In genomic region chr1:243254233-243254926, GRCh38 we compare ENCODE assay signal across 8 cellular contexts. TPM values are rescaled to one million over a fixed set of nuclear protein-coding genes. Genes with fewer than 3 reads are reported as not detected.
DNase-seq lines count a peak whose midpoint lies in the region; ATAC-seq and TF ChIP-seq lines count a peak whose summit lies in the region.

No MANE protein-coding gene starts in this region.

- H3K4me3 ChIP-seq in LNCaP clone FGC (ENCODE audit: low read depth, low read length) (peak overlapping the region; percentile 87), psoas muscle (peak overlapping the region; percentile 87), aorta (ENCODE audit: low read length in 2 of 2) (peak overlapping the region; percentile 58 to 86)

- intact Hi-C loops in left ventricle myocardium superior (cut with micrococcal nuclease) (no loop called here), psoas muscle (cut with DNase I) (no loop called here), aorta (cut with DNase I) (no loop called here)

- no peaks in the 10 kb centered on the region for H3K36me3 ChIP-seq in psoas muscle (ENCODE audit: insufficient read depth in 1 of 2, low read depth in 1 of 2)
- H3K36me3 ChIP-seq in aorta (ENCODE audit: control insufficient read depth in 1 of 2, insufficient read depth in 2 of 2, low read length in 1 of 2), result no peaks in the 10 kb centered on the region

- in situ Hi-C loops in Caki2 (cut with HindIII; ENCODE audit: low pct_unique_long_range_greater_than_20kb, low sequenced_read_pairs), result no loop called here

- WGBS in psoas muscle, 3 donors, result 0% methylated on average over 32 to 50 of the region's 50 CpGs
- 0% methylated on average over 37 to 50 of the region's 50 CpGs for WGBS in aorta, 2 donors

- ATAC-seq in GM21619 (IDR thresholded peaks at IDR 0.05; ENCODE audit: unreplicated experiment) (peak; percentile 17), SK-N-SH treated with all-trans-retinoic acid at 6 μM for 48 hours (peak; percentile 7), left ventricle myocardium superior (peak; percentile 25), psoas muscle (peak; percentile 22 to 32 (median 28)), aorta (ENCODE audit: low FRiP score) (peak; percentile 54)

- H3K4me1 ChIP-seq in psoas muscle (peaks cover 59% of the 10 kb centered on the region), aorta (ENCODE audit: control insufficient read depth in 1 of 2, insufficient read depth in 2 of 2, low read length in 2 of 2) (no peaks in the 10 kb centered on the region)

- TF ChIP-seq CTCF in LNCaP clone FGC (IDR thresholded peaks at IDR 0.05; ENCODE audit: control insufficient read depth, extremely low read depth, insufficient read depth) (no peak), psoas muscle (IDR thresholded peaks at IDR 0.05) (no peak)

- no peaks in the 10 kb centered on the region for H3K27me3 ChIP-seq in psoas muscle (ENCODE audit: insufficient read depth in 3 of 3, low read length in 2 of 3)
- no peaks in the 10 kb centered on the region for H3K27me3 ChIP-seq in aorta (ENCODE audit: control insufficient read depth in 1 of 2, insufficient read depth in 2 of 2, low read length in 1 of 2)

- DNase-seq in Caki2 (ENCODE audit: low read depth) (peak; percentile 53), LNCaP clone FGC (ENCODE audit: low read depth) (peak; percentile 15), amniotic epithelial cell (ENCODE audit: low read depth) (peak; percentile 52), left ventricle myocardium superior (peak; percentile 76), psoas muscle (peak; percentile 76 to 86), aorta (peak; percentile 85 to 89)

- H3K9me3 ChIP-seq in psoas muscle, result no peaks in the 10 kb centered on the region
- no peaks in the 10 kb centered on the region for H3K9me3 ChIP-seq in aorta (ENCODE audit: control insufficient read depth, low read length)

- H3K27ac ChIP-seq in psoas muscle (peak overlapping the region; percentile 97), aorta (ENCODE audit: low read depth in 1 of 2, low read length in 2 of 2) (peak overlapping the region; percentile 59 to 81)

TF ChIP-seq in SK-N-SH treated with all-trans-retinoic acid at 6 μM for 48 hours, 23 proteins besides CTCF, POLR2A, EP300 and RAD21:
- TF ChIP-seq CSRNP3 (CRISPR knock-in tag; IDR thresholded peaks at IDR 0.05) (no peak), ARNTL (CRISPR knock-in tag; IDR thresholded peaks at IDR 0.05; ENCODE audit: borderline replicate concordance, low read depth) (no peak), GLIS3 (CRISPR knock-in tag; IDR thresholded peaks at IDR 0.05) (no peak), TOX (CRISPR knock-in tag; IDR thresholded peaks at IDR 0.05; ENCODE audit: borderline replicate concordance) (no peak), ISL1 (CRISPR knock-in tag; IDR thresholded peaks at IDR 0.05) (no peak), CREB5 (CRISPR knock-in tag; IDR thresholded peaks at IDR 0.05; ENCODE audit: low read depth) (no peak), SNAI2 (CRISPR knock-in tag; IDR thresholded peaks at IDR 0.05) (no peak), CSDC2 (CRISPR knock-in tag; IDR thresholded peaks at IDR 0.05) (no peak), ZC3H10 (CRISPR knock-in tag; IDR thresholded peaks at IDR 0.05) (no peak), ZNF70 (CRISPR knock-in tag; IDR thresholded peaks at IDR 0.05) (no peak), ZNF565 (CRISPR knock-in tag; conservative IDR thresholded peaks at IDR 0.05; ENCODE audit: low read depth) (no peak), PPARA (CRISPR knock-in tag; IDR thresholded peaks at IDR 0.05; ENCODE audit: borderline replicate concordance) (no peak)

RNA-seq across cellular contexts. Expression of gene CEP170, which starts 0.7 kb away (rescaled TPM):
- 17.2 and 29.5 TPM in 2 replicates for total RNA-seq in Caki2 (2014; rRNA removed; shearing (Covaris generic); ENCODE audit: low replicate concordance)
- total RNA-seq in left ventricle myocardium superior (36.4 TPM), psoas muscle (10 to 100 TPM; 22.8 to 35.1 (median 28.6) TPM), aorta (100 to 1,000 TPM in 1 of 2 donors, 10 to 100 TPM in 1; 63.5 to 120 TPM)
- polyA plus RNA-seq in psoas muscle (10 to 100 TPM in 2 of 3 donors, 1 to 10 TPM in 1; 9.1 to 22.9 (median 10.7) TPM), aorta (10 to 100 TPM; 12.9 to 13.7 TPM)

RNA-seq across cellular contexts. Expression of gene SDCCAG8, which starts 1.5 kb away (rescaled TPM):
- 14.2 and 22.2 TPM in 2 replicates for total RNA-seq in Caki2 (2014; rRNA removed; shearing (Covaris generic); ENCODE audit: low replicate concordance)
- total RNA-seq in left ventricle myocardium superior (21.1 TPM), psoas muscle (10 to 100 TPM; 20.9 to 27.6 (median 24.4) TPM), aorta (10 to 100 TPM; 39.4 to 93.4 TPM)
- polyA plus RNA-seq in psoas muscle (10 to 100 TPM in 1 of 3 donors, 1 to 10 TPM in 2; 6.4 to 17.4 (median 9.8) TPM), aorta (10 to 100 TPM; 23.2 to 24.9 TPM)

Comparison
In these comparisons a context has a peak if more than half of its experiments do, and no peak if none do; other contexts are left out.
1. Peak in every context shown above with its lines: DNase-seq, ATAC-seq, H3K4me3 ChIP-seq and H3K27ac ChIP-seq.
2. DNase-seq: peak in every context shown above with its lines; median percentile 87 in aorta; 81 in psoas muscle; 76 in left ventricle myocardium superior; 53 in Caki2; 52 in amniotic epithelial cell; 15 in LNCaP clone FGC.